In genomic region chr19:10637894-10638293, GRCh38 we compare ENCODE assay signal across 16 cellular contexts. TPM values are rescaled to one million over a fixed set of nuclear protein-coding genes. Genes with fewer than 3 reads are reported as not detected.
A peak's percentile ranks its signal among the peaks of the same experiment; 100 is the strongest.
DNase-seq lines count a peak whose midpoint lies in the region; ATAC-seq, FAIRE-seq and TF ChIP-seq lines count a peak whose summit lies in the region.
"Had no signal": no experiment of that assay in that cellular context is flagged by ENCODE, and none has a peak within 500 bp of the region (broad histone marks: within the 10 kb centered on the region; RNA-seq: fewer than 3 reads in every experiment).

No MANE protein-coding gene starts in this region.

- no peaks in the 10 kb centered on the region for H3K27me3 ChIP-seq in mesenchymal stem cell (ENCODE audit: control insufficient read depth in 1 of 2, insufficient read depth in 1 of 2, low read length in 2 of 2)
- H3K27me3 ChIP-seq: left lung, MG63, ovary had no signal

- peaks cover 13% of the 10 kb centered on the region for H3K79me1 ChIP-seq in mesenchymal stem cell (replicated peaks; ENCODE audit: low read length, poor library complexity, severe bottlenecking)

- TF ChIP-seq CTCF in CD14-positive monocyte (IDR thresholded peaks at IDR 0.05) (no peak), WTC11 (IDR thresholded peaks at IDR 0.05) (no peak)

- H2BK15ac ChIP-seq in mesenchymal stem cell (ENCODE audit: low read depth, poor library complexity, severe bottlenecking) = no peak overlapping the region

- ATAC-seq in WTC11 = no peak
- ATAC-seq: GM23338, left lung had no signal

- no peak overlapping the region for H2AFZ ChIP-seq in mesenchymal stem cell (ENCODE audit: low read depth, low read length)
- H2AFZ ChIP-seq: GM23338 had no signal

- CTCF ChIA-PET in activated CD4-positive, alpha-beta memory T cell treated with anti-CD3 and anti-CD28 coated beads for 36 hours (lab: Charles Lee) = interaction anchor here (0.6 to 0.8 kb wide), 2 partner anchors 22 to 57 kb away, joined by 3 to 5 read pairs; no protein-coding TSS in a partner anchor
- CTCF ChIA-PET in WTC11 (lab: Charles Lee) = interaction anchor here (1.9 kb wide), 1 partner anchor 57 kb away, joined by 10 read pairs; no protein-coding TSS in a partner anchor

- H3K9me3 Mint-ChIP-seq in CD14-positive monocyte = peaks cover 0 to 2% (median 0%) of the 10 kb centered on the region in 7 donors
- no peaks in the 10 kb centered on the region for H3K9me3 Mint-ChIP-seq in activated CD4-positive, alpha-beta memory T cell treated with anti-CD3 and anti-CD28 coated beads for 36 hours
- no peaks in the 10 kb centered on the region for H3K9me3 Mint-ChIP-seq in immature natural killer cell
- no peaks in the 10 kb centered on the region for H3K9me3 Mint-ChIP-seq in WTC11
- H3K9me3 Mint-ChIP-seq: activated naive CD4-positive, alpha-beta T cell treated with anti-CD3 and anti-CD28 coated beads for 36 hours; GM23338 had no signal

- H3K14ac ChIP-seq in mesenchymal stem cell (ENCODE audit: low read length in 2 of 2) = no peak overlapping the region

- H3K4me3 Mint-ChIP-seq in CD14-positive monocyte (peak overlapping the region in 1 of 2 donors; percentile 44), immature natural killer cell (no peak overlapping the region), WTC11 (no peak overlapping the region)
- no peak overlapping the region for H3K4me3 Mint-ChIP-seq in activated CD4-positive, alpha-beta memory T cell treated with anti-CD3 and anti-CD28 coated beads for 36 hours
- H3K4me3 Mint-ChIP-seq: activated naive CD4-positive, alpha-beta T cell treated with anti-CD3 and anti-CD28 coated beads for 36 hours; GM23338 had no signal

- H3K27ac Mint-ChIP-seq in CD14-positive monocyte = peak overlapping the region in 4 of 7 donors; percentile 16 to 64 (median 46)
- H3K27ac Mint-ChIP-seq in activated CD4-positive, alpha-beta memory T cell treated with anti-CD3 and anti-CD28 coated beads for 36 hours = peak overlapping the region; percentile 54
- peak overlapping the region in 5 of 6 donors; percentile 29 to 74 (median 54) for H3K27ac Mint-ChIP-seq in immature natural killer cell
- no peak overlapping the region for H3K27ac Mint-ChIP-seq in WTC11
- H3K27ac Mint-ChIP-seq: activated naive CD4-positive, alpha-beta T cell treated with anti-CD3 and anti-CD28 coated beads for 36 hours; GM23338 had no signal

- H3K4me1 Mint-ChIP-seq in CD14-positive monocyte = peaks cover 55% of the 10 kb centered on the region
- H3K4me1 Mint-ChIP-seq in activated CD4-positive, alpha-beta memory T cell treated with anti-CD3 and anti-CD28 coated beads for 36 hours (ENCODE audit: low read depth) = peaks cover 5% of the 10 kb centered on the region
- H3K4me1 Mint-ChIP-seq in immature natural killer cell = peaks cover 14 to 16% of the 10 kb centered on the region in 2 donors
- H3K4me1 Mint-ChIP-seq in WTC11 = peaks cover 21% of the 10 kb centered on the region

- no peak overlapping the region for H2BK120ac ChIP-seq in mesenchymal stem cell (ENCODE audit: low read depth, low read length)

- DNase-seq in CD14-positive monocyte (ENCODE audit: low spot score) (no peak), GM12891 (ENCODE audit: insufficient read length, low spot score) (no peak), immature natural killer cell (no peak), mesenchymal stem cell (no peak), erythroblast (lab: John Stamatoyannopoulos, UW) (no peak), WTC11 (ENCODE audit: low spot score) (no peak)
- no peak for DNase-seq in activated CD4-positive, alpha-beta memory T cell treated with anti-CD3 and anti-CD28 coated beads for 36 hours
- DNase-seq: activated naive CD4-positive, alpha-beta T cell treated with anti-CD3 and anti-CD28 coated beads for 36 hours; left lung; MG63; NCI-H2081 treated with DMSO at 0.1 percent for 48 hours; NCI-H524; ovary; substantia nigra had no signal

- intact Hi-C loops in CD14-positive monocyte (cut with micrococcal nuclease) = loop anchor here in 1 of 2 donors (5.0 kb wide), 1 partner anchor 36 kb away; no protein-coding TSS in a partner anchor
- intact Hi-C loops in activated CD4-positive, alpha-beta memory T cell treated with anti-CD3 and anti-CD28 coated beads for 36 hours (cut with micrococcal nuclease) = no loop called here

- POLR2A ChIA-PET in activated CD4-positive, alpha-beta memory T cell treated with anti-CD3 and anti-CD28 coated beads for 36 hours (lab: Charles Lee) = interaction anchor here (0.8 kb wide), 1 partner anchor 520 kb away, joined by 3 read pairs; no protein-coding TSS in a partner anchor
- POLR2A ChIA-PET in WTC11 (lab: Charles Lee) = no interaction called here

- H3K9me3 ChIP-seq in mesenchymal stem cell (ENCODE audit: control insufficient read depth, low read length) = no peaks in the 10 kb centered on the region
- H3K9me3 ChIP-seq: left lung, MG63, ovary had no signal

- H3K9ac ChIP-seq in mesenchymal stem cell (ENCODE audit: low read length) = no peak overlapping the region

- no peak overlapping the region for H3K18ac ChIP-seq in mesenchymal stem cell (ENCODE audit: low read depth in 1 of 2, low read length in 2 of 2)

- no peak overlapping the region for H3K4ac ChIP-seq in mesenchymal stem cell (ENCODE audit: low read depth in 1 of 2, low read length in 2 of 2)

- 95% methylated on average over 2 of the region's 8 CpGs for WGBS in mesenchymal stem cell

- H3K4me1 ChIP-seq in mesenchymal stem cell (ENCODE audit: control insufficient read depth, insufficient read depth, low read depth, low read length) = no peaks in the 10 kb centered on the region

- no peak overlapping the region for H3K4me3 ChIP-seq in mesenchymal stem cell (ENCODE audit: insufficient read depth in 1 of 2, low read depth in 1 of 2, low read length in 2 of 2)
- H3K4me3 ChIP-seq: GM23338, left lung, MG63, ovary had no signal

- H3K36me3 Mint-ChIP-seq in CD14-positive monocyte (peaks cover 64 to 87% of the 10 kb centered on the region in 2 donors), immature natural killer cell (peaks cover 20 to 50% (median 27%) of the 10 kb centered on the region in 3 donors), WTC11 (peaks cover 56% of the 10 kb centered on the region)
- peaks cover 44% of the 10 kb centered on the region for H3K36me3 Mint-ChIP-seq in activated CD4-positive, alpha-beta memory T cell treated with anti-CD3 and anti-CD28 coated beads for 36 hours

- no peak overlapping the region for H4K91ac ChIP-seq in mesenchymal stem cell (ENCODE audit: low read length)

- FAIRE-seq in GM12891 (lab: Jason Lieb, UNC) = no peak

- H3K36me3 ChIP-seq in mesenchymal stem cell (ENCODE audit: control insufficient read depth in 1 of 2, insufficient read depth in 2 of 2, low read depth in 1 of 2, low read length in 2 of 2) = peaks cover 52 to 89% of the 10 kb centered on the region in 2 experiments
- H3K36me3 ChIP-seq: MG63, ovary had no signal

- no peak for TF ChIP-seq POLR2A in GM12891 (IDR thresholded peaks at IDR 0.05; ENCODE audit: low read depth, low read length)
- no peak for TF ChIP-seq POLR2A in erythroblast (IDR thresholded peaks at IDR 0.05; ENCODE audit: low read length)

- H2BK5ac ChIP-seq in mesenchymal stem cell (ENCODE audit: low read depth, low read length, poor library complexity, severe bottlenecking) = no peak overlapping the region

- H3K27ac ChIP-seq in mesenchymal stem cell (ENCODE audit: low read length, poor library complexity, severe bottlenecking) = no peak overlapping the region
- H3K27ac ChIP-seq: ovary had no signal

- H3K23ac ChIP-seq in mesenchymal stem cell (ENCODE audit: low read length in 2 of 2) = no peak overlapping the region

- no peak overlapping the region for H2BK12ac ChIP-seq in mesenchymal stem cell (ENCODE audit: low read length in 2 of 2)

- H3K4me2 ChIP-seq in mesenchymal stem cell (ENCODE audit: low read length, poor library complexity, severe bottlenecking) = no peak overlapping the region
- H3K4me2 ChIP-seq: GM23338 had no signal

- no peak overlapping the region for H2AK5ac ChIP-seq in mesenchymal stem cell (ENCODE audit: low read length, severe bottlenecking)

- H3K27me3 Mint-ChIP-seq in CD14-positive monocyte (ENCODE audit: low read depth in 3 of 3) (peaks cover 10 to 11% (median 11%) of the 10 kb centered on the region in 3 donors), immature natural killer cell (ENCODE audit: low read depth in 3 of 3) (peaks cover 1 to 6% (median 4%) of the 10 kb centered on the region in 3 donors), WTC11 (ENCODE audit: low read depth) (no peaks in the 10 kb centered on the region)
- no peaks in the 10 kb centered on the region for H3K27me3 Mint-ChIP-seq in activated CD4-positive, alpha-beta memory T cell treated with anti-CD3 and anti-CD28 coated beads for 36 hours

- H4K8ac ChIP-seq in mesenchymal stem cell (ENCODE audit: low read length) = no peak overlapping the region

TF ChIP-seq in GM12891, 5 proteins besides CTCF, POLR2A, EP300 and RAD21 (continues in another document):
- no peak for TF ChIP-seq POLR2AphosphoS5 (IDR thresholded peaks at IDR 0.05; ENCODE audit: low read depth, low read length)
- 0 out of 2 replicates have a peak, but pooled peaks have one; percentile 20 for TF ChIP-seq SPI1 (IDR thresholded peaks at IDR 0.05; ENCODE audit: low read depth, low read length)

TF ChIP-seq in WTC11, 78 proteins besides CTCF, POLR2A, EP300 and RAD21 (continues in another document):
- TF ChIP-seq HMGA2 (CRISPR knock-in tag; IDR thresholded peaks at IDR 0.05) = no peak
- TF ChIP-seq NFYB (CRISPR knock-in tag; conservative IDR thresholded peaks at IDR 0.05; ENCODE audit: low read depth) = no peak

RNA-seq across cellular contexts. Expression of gene SLC44A2, which starts 12.5 kb away (rescaled TPM):
- 10 to 100 TPM; 43.5 to 95.9 TPM for polyA plus RNA-seq in CD14-positive monocyte
- polyA plus RNA-seq in GM12891 (2012; ENCODE audit: low read depth, missing spikeins) = 28.5 TPM
- total RNA-seq in activated CD4-positive, alpha-beta memory T cell treated with anti-CD3 and anti-CD28 coated beads for 36 hours = 10 to 100 TPM; 89.3 to 94.6 TPM
- polyA plus RNA-seq in immature natural killer cell = 100 to 1,000 TPM; 195 to 449 (median 327) TPM
- polyA plus RNA-seq in mesenchymal stem cell (2013, experiment 1 of 2) = 140 TPM
- polyA plus RNA-seq in mesenchymal stem cell (2013, experiment 2 of 2) = 144 TPM
- total RNA-seq in WTC11 (2021) = 102 to 111 TPM (median 109 TPM) in 3 replicates

RNA-seq across cellular contexts. Expression of gene ILF3, which starts 16.3 kb away (rescaled TPM):
- polyA plus RNA-seq in CD14-positive monocyte (10 to 100 TPM; 34.4 to 48.1 TPM), immature natural killer cell (100 to 1,000 TPM in 1 of 3 donors, 10 to 100 TPM in 2; 33.7 to 107 (median 52.2) TPM)
- polyA plus RNA-seq in GM12891 (2012; ENCODE audit: low read depth, missing spikeins) = 154 TPM
- total RNA-seq in activated CD4-positive, alpha-beta memory T cell treated with anti-CD3 and anti-CD28 coated beads for 36 hours = 100 to 1,000 TPM; 355 to 357 TPM
- polyA plus RNA-seq in mesenchymal stem cell (2013, experiment 1 of 2) = 127 TPM
- polyA plus RNA-seq in mesenchymal stem cell (2013, experiment 2 of 2) = 122 TPM
- 626 to 659 TPM (median 656 TPM) in 3 replicates for total RNA-seq in WTC11 (2021)

RNA-seq across cellular contexts. Expression of gene AP1M2, which starts 50.8 kb away (rescaled TPM):
- polyA plus RNA-seq in CD14-positive monocyte (under 1 TPM in 1 of 2 donors, not detected in 1; 0.36 TPM), immature natural killer cell (1 to 10 TPM in 1 of 3 donors, not detected in 2; 1.8 TPM)
- polyA plus RNA-seq in GM12891 (2012; ENCODE audit: low read depth, missing spikeins) = 0.05 TPM
- not detected for total RNA-seq in activated CD4-positive, alpha-beta memory T cell treated with anti-CD3 and anti-CD28 coated beads for 36 hours
- 1.3 TPM for polyA plus RNA-seq in mesenchymal stem cell (2013, experiment 1 of 2)
- polyA plus RNA-seq in mesenchymal stem cell (2013, experiment 2 of 2) = 2.3 TPM
- total RNA-seq in WTC11 (2021) = 127 to 176 TPM (median 174 TPM) in 3 replicates
- total RNA-seq: activated naive CD4-positive, alpha-beta T cell treated with anti-CD3 and anti-CD28 coated beads for 36 hours; SK-MEL-5 had no signal

Comparison
In these comparisons a context has a peak if more than half of its experiments do, and no peak if none do; other contexts are left out.
1. RNA of gene AP1M2, which starts 50.8 kb away (total RNA-seq): 127 to 176 TPM in WTC11; not detected in activated CD4-positive, alpha-beta memory T cell treated with anti-CD3 and anti-CD28 coated beads for 36 hours; every median in the first group is over 100 times any median in the second.